ENCODE assay signal across 23 cellular contexts in the genomic region with DNA sequence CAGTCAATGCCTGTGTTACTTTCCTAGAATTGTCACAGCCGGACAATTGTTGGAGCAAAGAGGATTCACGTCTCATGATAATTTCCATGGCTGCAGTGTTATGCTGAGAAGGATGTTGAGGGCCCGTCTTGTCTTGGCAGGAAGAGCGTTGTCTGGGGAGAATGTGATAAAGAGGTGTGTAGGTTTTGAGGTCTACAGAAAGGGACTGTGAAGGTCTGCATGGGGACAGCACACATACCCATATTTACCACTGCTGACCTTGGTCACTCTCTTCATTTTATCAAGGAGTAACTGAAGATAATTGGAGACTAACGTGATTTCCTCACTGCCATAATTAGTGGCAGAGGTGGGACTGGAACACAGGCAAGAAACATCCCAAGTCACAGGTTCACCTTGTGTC. TPM values are rescaled to one million over a fixed set of nuclear protein-coding genes. Genes with fewer than 3 reads are reported as not detected.
DNase-seq lines count a peak whose midpoint lies in the region; ATAC-seq, FAIRE-seq and TF ChIP-seq lines count a peak whose summit lies in the region.
"Had no signal": no experiment of that assay in that cellular context is flagged by ENCODE, and none has a peak within 500 bp of the region (broad histone marks: within the 10 kb centered on the region; RNA-seq: fewer than 3 reads in every experiment).

No MANE protein-coding gene starts in this region.

- peaks cover 2% of the 10 kb centered on the region for H3K4me1 ChIP-seq in right cardiac atrium (ENCODE audit: control insufficient read depth, insufficient read depth, low read length)
- H3K4me1 ChIP-seq in heart left ventricle = peaks cover 0 to 4% (median 0%) of the 10 kb centered on the region in 12 donors
- peaks cover 7 to 13% of the 10 kb centered on the region in 2 experiments for H3K4me1 ChIP-seq in trophoblast cell (ENCODE audit: control insufficient read depth in 1 of 2, insufficient read depth in 2 of 2, low read length in 2 of 2)
- H3K4me1 ChIP-seq: A549 had no signal

- peak overlapping the region; percentile 25 for H2BK12ac ChIP-seq in trophoblast cell (ENCODE audit: low read length)

- FAIRE-seq in bronchial epithelial cell (lab: Jason Lieb, UNC) = peak; percentile 60
- FAIRE-seq: A549, GM12892, GM18507, HTR-8/SVneo had no signal

- intact Hi-C loops in right cardiac atrium (cut with DNase I) = no loop called here
- intact Hi-C loops in heart left ventricle (cut with DNase I) = no loop called here

- no peaks in the 10 kb centered on the region for H3K79me1 ChIP-seq in trophoblast cell (ENCODE audit: low read length)

- no peak overlapping the region for H4K8ac ChIP-seq in trophoblast cell (ENCODE audit: low read depth, low read length)

- H3K9me3 ChIP-seq in right cardiac atrium (ENCODE audit: control insufficient read depth, low read length) (no peaks in the 10 kb centered on the region), heart left ventricle (no peaks in the 10 kb centered on the region), trophoblast cell (ENCODE audit: insufficient read depth, low read depth, low read length) (no peaks in the 10 kb centered on the region)
- H3K9me3 ChIP-seq: A549, Caco-2 had no signal

- H3K4me3 ChIP-seq in right cardiac atrium (ENCODE audit: low read length) (no peak overlapping the region), heart left ventricle (no peak overlapping the region), bronchial epithelial cell (ENCODE audit: low read depth, low read length) (no peak overlapping the region), trophoblast cell (ENCODE audit: low read depth, low read length) (no peak overlapping the region)
- H3K4me3 ChIP-seq: A549 had no signal

- no peak overlapping the region for H3K4ac ChIP-seq in trophoblast cell (ENCODE audit: low read depth, low read length)

- TF ChIP-seq CTCF in heart left ventricle (IDR thresholded peaks at IDR 0.05) = no peak
- TF ChIP-seq CTCF in bronchial epithelial cell (IDR thresholded peaks at IDR 0.05; ENCODE audit: insufficient read depth, low read length, severe bottlenecking) = no peak

- H2AFZ ChIP-seq in trophoblast cell (ENCODE audit: insufficient read depth, low read length, poor library complexity) = no peak overlapping the region

- no peak for ATAC-seq in right cardiac atrium
- ATAC-seq in heart left ventricle = no peak
- no peak for ATAC-seq in GM19035 (IDR thresholded peaks at IDR 0.05; ENCODE audit: unreplicated experiment)
- ATAC-seq: A549, HCT116 had no signal

- no peak overlapping the region for H4K12ac ChIP-seq in trophoblast cell (ENCODE audit: low read depth, low read length)

- no peak overlapping the region for H2BK120ac ChIP-seq in trophoblast cell (ENCODE audit: insufficient read depth, low read length, poor library complexity)

- WGBS in right cardiac atrium = 59% methylated on average over 5 of the region's 5 CpGs
- 62 to 72% (median 69%) methylated on average over 5 of the region's 5 CpGs for WGBS in heart left ventricle, 4 donors
- no CpG with 5 or more reads among the region's 5 CpGs for WGBS in trophoblast cell (ENCODE audit: extremely low coverage, insufficient coverage, insufficient read length)

- peak overlapping the region; percentile 5 for H3K27ac ChIP-seq in right cardiac atrium (ENCODE audit: low read length)
- no peak overlapping the region for H3K27ac ChIP-seq in heart left ventricle
- no peak overlapping the region for H3K27ac ChIP-seq in trophoblast cell (ENCODE audit: low read depth, low read length)
- H3K27ac ChIP-seq: 22Rv1, A549, C4-2B had no signal

- no peak overlapping the region for H3K23ac ChIP-seq in trophoblast cell (ENCODE audit: low read length)

- no peak for DNase-seq in right cardiac atrium
- DNase-seq in heart left ventricle = no peak
- no peak for DNase-seq in bronchial epithelial cell (ENCODE audit: low read depth)
- no peak for DNase-seq in trophoblast cell
- no peak for DNase-seq in occipital lobe (lab: John Stamatoyannopoulos, UW)
- no peak for DNase-seq in DMS53 treated with DMSO at 0.1 percent for 48 hours (lab: John Stamatoyannopoulos, UW; ENCODE audit: unreplicated experiment)
- DNase-seq: AML-193; Caco-2; CD4-positive, alpha-beta T cell; DMS79; GDM1; GOT3; H7; HFFc6; IMR-90 had no signal

- no peak overlapping the region for H3K9ac ChIP-seq in trophoblast cell (ENCODE audit: low read length)

- no peak overlapping the region for H2AK5ac ChIP-seq in trophoblast cell (ENCODE audit: low read length)

- H3K18ac ChIP-seq in trophoblast cell (ENCODE audit: low read length) = peak overlapping the region; percentile 35

- no peak overlapping the region for H3K14ac ChIP-seq in trophoblast cell (ENCODE audit: low read length)

- H3K4me2 ChIP-seq in trophoblast cell (ENCODE audit: low read length) = no peak overlapping the region
- H3K4me2 ChIP-seq: A549 had no signal

- no peak for TF ChIP-seq POLR2A in heart left ventricle (IDR thresholded peaks at IDR 0.05)

- H3K79me2 ChIP-seq in trophoblast cell (ENCODE audit: control insufficient read depth, insufficient read depth, low read length, poor library complexity) = no peaks in the 10 kb centered on the region

- no peak overlapping the region for H2BK5ac ChIP-seq in trophoblast cell (ENCODE audit: low read depth, low read length, poor library complexity)

- no peak overlapping the region for H4K91ac ChIP-seq in trophoblast cell (ENCODE audit: low read depth, low read length)

- H3K27me3 ChIP-seq in right cardiac atrium (ENCODE audit: control insufficient read depth, insufficient read depth) (no peaks in the 10 kb centered on the region), heart left ventricle (no peaks in the 10 kb centered on the region), bronchial epithelial cell (ENCODE audit: control insufficient read depth, insufficient read depth, low read length) (no peaks in the 10 kb centered on the region), trophoblast cell (ENCODE audit: insufficient read depth, low read length) (no peaks in the 10 kb centered on the region)

- peaks cover 0 to 27% (median 7%) of the 10 kb centered on the region in 9 donors for H3K36me3 ChIP-seq in heart left ventricle
- H3K36me3 ChIP-seq in bronchial epithelial cell (ENCODE audit: control insufficient read depth, insufficient read depth, low read length) = peaks cover 2% of the 10 kb centered on the region
- H3K36me3 ChIP-seq in trophoblast cell (ENCODE audit: control insufficient read depth in 1 of 2, insufficient read depth in 2 of 2, low read length in 2 of 2) = peaks cover 3 to 4% of the 10 kb centered on the region in 2 experiments

RNA-seq across cellular contexts. Expression of gene MECR, which starts 6.3 kb away (rescaled TPM):
- total RNA-seq in right cardiac atrium = 10 to 100 TPM; 21.0 to 33.7 (median 24.7) TPM
- polyA plus RNA-seq in right cardiac atrium = 36.0 TPM
- total RNA-seq in heart left ventricle = 10 to 100 TPM; 19.6 to 37.4 (median 33.1) TPM
- 10 to 100 TPM; 24.2 to 34.4 TPM for polyA plus RNA-seq in heart left ventricle
- 28.2 TPM in 2 replicates for total RNA-seq in bronchial epithelial cell
- 17.6 and 18.9 TPM in 2 replicates for polyA plus RNA-seq in trophoblast cell (2013)
- 15.8 TPM for total RNA-seq in occipital lobe

RNA-seq across cellular contexts. Expression of gene PTPRU, which starts 11.9 kb away (rescaled TPM):
- total RNA-seq in right cardiac atrium (10 to 100 TPM; 13.7 to 29.9 (median 22.9) TPM), heart left ventricle (10 to 100 TPM in 6 of 9 donors, 1 to 10 TPM in 3; 7.1 to 59.9 (median 16.2) TPM), bronchial epithelial cell (40.8 and 53.2 TPM in 2 replicates), occipital lobe (23.6 TPM)
- polyA plus RNA-seq in right cardiac atrium (24.6 TPM), heart left ventricle (10 to 100 TPM; 13.8 to 25.9 TPM)
- 33.5 and 35.1 TPM in 2 replicates for polyA plus RNA-seq in trophoblast cell (2013)

RNA-seq across cellular contexts. Expression of gene SRSF4, which starts 42.7 kb away (rescaled TPM):
- total RNA-seq in right cardiac atrium (10 to 100 TPM; 52.0 to 63.7 (median 61.1) TPM), heart left ventricle (10 to 100 TPM; 40.4 to 54.6 (median 49.0) TPM), bronchial epithelial cell (34.5 and 40.1 TPM in 2 replicates), occipital lobe (38.4 TPM)
- polyA plus RNA-seq in right cardiac atrium (50.0 TPM), heart left ventricle (10 to 100 TPM; 41.6 to 53.2 TPM)
- 84.2 and 87.4 TPM in 2 replicates for polyA plus RNA-seq in trophoblast cell (2013)
